Comparison of ENCODE assay signal across 2 cellular contexts in the genomic region with DNA sequence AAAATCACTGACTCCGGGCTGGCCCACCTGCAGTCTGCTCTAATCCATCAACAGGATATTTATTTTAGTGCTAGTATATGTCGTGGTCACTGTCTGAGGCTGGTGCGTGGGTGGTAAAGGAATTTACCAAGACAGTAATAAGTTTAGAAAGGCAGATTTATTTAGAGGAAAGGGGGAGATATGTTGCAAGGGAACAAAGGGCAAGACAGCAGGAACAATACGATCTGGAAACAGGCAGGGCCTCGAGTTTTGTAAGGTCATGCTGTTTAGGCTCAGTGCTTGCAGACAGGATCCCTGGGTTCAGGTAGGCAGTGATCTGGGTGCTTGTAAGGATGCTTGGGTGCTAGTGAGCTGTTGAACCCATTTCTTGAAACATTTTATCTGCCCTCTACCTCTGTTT.
A peak's percentile ranks its signal among the peaks of the same experiment; 100 is the strongest.
TF ChIP-seq lines count a peak whose summit lies in the region.

No MANE protein-coding gene starts in this region.

TF ChIP-seq in liver, 16 proteins besides CTCF, POLR2A, EP300 and RAD21:
- TF ChIP-seq NR2F2 (IDR thresholded peaks at IDR 0.05) (no peak), HNF4A (conservative IDR thresholded peaks at IDR 0.05) (peak; percentile 13 to 62), TAF1 (conservative IDR thresholded peaks at IDR 0.05) (no peak), JUND (IDR thresholded peaks at IDR 0.05) (no peak), YY1 (IDR thresholded peaks at IDR 0.05) (no peak), ATF3 (IDR thresholded peaks at IDR 0.05) (no peak), RXRA (IDR thresholded peaks at IDR 0.05) (peak in 1 of 2 donors; percentile 14)

TF ChIP-seq in HepG2, 621 proteins besides CTCF, POLR2A, EP300 and RAD21:
- TF ChIP-seq, protein P1, sequence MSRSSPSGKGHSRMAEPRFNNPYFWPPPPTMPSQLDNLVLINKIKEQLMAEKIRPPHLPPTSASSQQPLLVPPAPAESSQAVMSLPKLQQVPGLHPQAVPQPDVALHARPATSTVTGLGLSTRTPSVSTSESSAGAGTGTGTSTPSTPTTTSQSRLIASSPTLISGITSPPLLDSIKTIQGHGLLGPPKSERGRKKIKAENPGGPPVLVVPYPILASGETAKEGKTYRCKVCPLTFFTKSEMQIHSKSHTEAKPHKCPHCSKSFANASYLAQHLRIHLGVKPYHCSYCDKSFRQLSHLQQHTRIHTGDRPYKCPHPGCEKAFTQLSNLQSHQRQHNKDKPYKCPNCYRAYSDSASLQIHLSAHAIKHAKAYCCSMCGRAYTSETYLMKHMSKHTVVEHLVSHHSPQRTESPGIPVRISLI (CRISPR knock-in tag; IDR thresholded peaks at IDR 0.05; ENCODE audit: borderline replicate concordance): no peak
- TF ChIP-seq TOE1 (CRISPR knock-in tag; IDR thresholded peaks at IDR 0.05) (no peak), ISL2 (CRISPR knock-in tag; IDR thresholded peaks at IDR 0.05) (no peak), ZNF605 (CRISPR knock-in tag; IDR thresholded peaks at IDR 0.05) (no peak), RFXANK (CRISPR knock-in tag; IDR thresholded peaks at IDR 0.05) (no peak), ARNT (IDR thresholded peaks at IDR 0.05) (no peak), TBX2 (CRISPR knock-in tag; IDR thresholded peaks at IDR 0.05; ENCODE audit: borderline replicate concordance) (no peak), PPARG (CRISPR knock-in tag; conservative IDR thresholded peaks at IDR 0.05) (no peak)
- TF ChIP-seq, protein P2, sequence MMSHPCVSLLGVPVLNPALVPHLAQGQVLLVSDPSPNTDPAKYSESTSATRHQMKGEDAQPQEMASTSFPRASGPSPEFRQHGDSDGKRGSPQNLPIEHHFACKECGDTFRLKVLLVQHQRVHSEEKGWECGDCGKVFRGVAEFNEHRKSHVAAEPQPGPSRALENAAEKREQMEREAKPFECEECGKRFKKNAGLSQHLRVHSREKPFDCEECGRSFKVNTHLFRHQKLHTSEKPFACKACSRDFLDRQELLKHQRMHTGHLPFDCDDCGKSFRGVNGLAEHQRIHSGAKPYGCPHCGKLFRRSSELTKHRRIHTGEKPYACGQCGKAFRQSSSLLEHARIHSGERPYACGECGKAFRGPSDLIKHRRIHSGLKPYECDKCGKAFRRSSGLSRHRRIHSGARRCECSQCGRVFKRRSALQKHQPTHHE (CRISPR knock-in tag; IDR thresholded peaks at IDR 0.05; ENCODE audit: borderline replicate concordance): no peak
- TF ChIP-seq, protein P3, sequence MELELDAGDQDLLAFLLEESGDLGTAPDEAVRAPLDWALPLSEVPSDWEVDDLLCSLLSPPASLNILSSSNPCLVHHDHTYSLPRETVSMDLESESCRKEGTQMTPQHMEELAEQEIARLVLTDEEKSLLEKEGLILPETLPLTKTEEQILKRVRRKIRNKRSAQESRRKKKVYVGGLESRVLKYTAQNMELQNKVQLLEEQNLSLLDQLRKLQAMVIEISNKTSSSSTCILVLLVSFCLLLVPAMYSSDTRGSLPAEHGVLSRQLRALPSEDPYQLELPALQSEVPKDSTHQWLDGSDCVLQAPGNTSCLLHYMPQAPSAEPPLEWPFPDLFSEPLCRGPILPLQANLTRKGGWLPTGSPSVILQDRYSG (CRISPR knock-in tag; IDR thresholded peaks at IDR 0.05): no peak
